12 cellular contexts compared by ENCODE assay signal in genomic region chr11:46353706-46354105, GRCh38. TPM values are rescaled to one million over a fixed set of nuclear protein-coding genes. Genes with fewer than 3 reads are reported as not detected.
DNase-seq lines count a peak whose midpoint lies in the region; ATAC-seq and TF ChIP-seq lines count a peak whose summit lies in the region.
"Had no signal": no experiment of that assay in that cellular context is flagged by ENCODE, and none has a peak within 500 bp of the region (broad histone marks: within the 10 kb centered on the region; RNA-seq: fewer than 3 reads in every experiment).

No MANE protein-coding gene starts in this region.

- peaks cover 84% of the 10 kb centered on the region for H3K4me1 Mint-ChIP-seq in activated CD8-positive, alpha-beta T cell treated with anti-CD3 and anti-CD28 coated beads for 36 hours (ENCODE audit: low read depth)

- POLR2A ChIA-PET in activated CD8-positive, alpha-beta T cell treated with anti-CD3 and anti-CD28 coated beads for 36 hours (lab: Charles Lee) = interaction anchor here (0.8 to 8.2 kb wide), 3 partner anchors 11 to 43 kb away, joined by 3 to 135 read pairs (median 4); no protein-coding TSS in a partner anchor

- H3K27ac Mint-ChIP-seq in activated CD8-positive, alpha-beta T cell treated with anti-CD3 and anti-CD28 coated beads for 36 hours = peak overlapping the region; percentile 89

- CTCF ChIA-PET in activated CD8-positive, alpha-beta T cell treated with anti-CD3 and anti-CD28 coated beads for 36 hours (lab: Charles Lee) = interaction anchor here (0.8 to 20.2 kb wide), 7 partner anchors 11 to 114 kb away, joined by 3 to 480 read pairs (median 4); partner anchors contain the start of gene CHRM4

- H3K4me1 ChIP-seq in effector memory CD4-positive, alpha-beta T cell (ENCODE audit: control insufficient read depth, insufficient read depth, low read length, poor library complexity, severe bottlenecking) = peaks cover 59% of the 10 kb centered on the region

- no peaks in the 10 kb centered on the region for H3K9me3 Mint-ChIP-seq in activated CD8-positive, alpha-beta T cell treated with anti-CD3 and anti-CD28 coated beads for 36 hours

- no peak overlapping the region for H3K4me3 ChIP-seq in HL-60 (replicated peaks; ENCODE audit: insufficient read depth, low read length)
- no peak overlapping the region for H3K4me3 ChIP-seq in effector memory CD4-positive, alpha-beta T cell (ENCODE audit: insufficient read depth, low read depth, low read length, poor library complexity, severe bottlenecking)

- H3K36me3 ChIP-seq in effector memory CD4-positive, alpha-beta T cell (ENCODE audit: control insufficient read depth, insufficient read depth, low read length) = peaks cover 12% of the 10 kb centered on the region

- H3K27me3 Mint-ChIP-seq in activated CD8-positive, alpha-beta T cell treated with anti-CD3 and anti-CD28 coated beads for 36 hours = no peaks in the 10 kb centered on the region

- no peak for TF ChIP-seq CTCF in HL-60 (IDR thresholded peaks at IDR 0.05; ENCODE audit: insufficient read depth, low read length)
- no peak for TF ChIP-seq CTCF in activated CD8-positive, alpha-beta T cell treated with anti-CD3 and anti-CD28 coated beads for 36 hours (IDR thresholded peaks at IDR 0.05)

- 0 out of 2 replicates have a peak overlapping the region, but pooled peaks have one; percentile 9 for H3K27ac ChIP-seq in HL-60 (replicated peaks)
- peak overlapping the region; percentile 63 for H3K27ac ChIP-seq in effector memory CD4-positive, alpha-beta T cell (ENCODE audit: insufficient read depth, low read length, poor library complexity, severe bottlenecking)

- peaks cover 16% of the 10 kb centered on the region for H3K36me3 Mint-ChIP-seq in activated CD8-positive, alpha-beta T cell treated with anti-CD3 and anti-CD28 coated beads for 36 hours (ENCODE audit: low read depth)

- peak; percentile 52 for ATAC-seq in activated CD8-positive, alpha-beta T cell treated with anti-CD3 and anti-CD28 coated beads for 36 hours
- ATAC-seq in GM19395 (IDR thresholded peaks at IDR 0.05; ENCODE audit: unreplicated experiment) = no peak
- no peak for ATAC-seq in GM18511 (IDR thresholded peaks at IDR 0.05; ENCODE audit: unreplicated experiment)
- ATAC-seq: sciatic nerve had no signal

- peak overlapping the region; percentile 78 for H3K4me3 Mint-ChIP-seq in activated CD8-positive, alpha-beta T cell treated with anti-CD3 and anti-CD28 coated beads for 36 hours

- intact Hi-C loops in activated CD8-positive, alpha-beta T cell treated with anti-CD3 and anti-CD28 coated beads for 36 hours (cut with micrococcal nuclease) = loop anchor here (2.0 kb wide), 1 partner anchor 15 kb away; no protein-coding TSS in a partner anchor

- H3K27me3 ChIP-seq in HL-60 (ENCODE audit: insufficient read depth, poor library complexity, severe bottlenecking) = no peaks in the 10 kb centered on the region
- no peaks in the 10 kb centered on the region for H3K27me3 ChIP-seq in effector memory CD4-positive, alpha-beta T cell (replicated peaks; ENCODE audit: control insufficient read depth, insufficient read depth, low read length, poor library complexity, severe bottlenecking)

- no peaks in the 10 kb centered on the region for H3K9me3 ChIP-seq in effector memory CD4-positive, alpha-beta T cell (ENCODE audit: control insufficient read depth, low read length)

- DNase-seq in HL-60 (ENCODE audit: low read depth in 1 of 2, low spot score in 1 of 2) (no peak), SK-N-DZ (ENCODE audit: low spot score) (no peak), putamen (ENCODE audit: low spot score) (no peak)
- DNase-seq in activated CD8-positive, alpha-beta T cell treated with anti-CD3 and anti-CD28 coated beads for 36 hours = peak; percentile 92
- no peak for DNase-seq in effector memory CD4-positive, alpha-beta T cell
- DNase-seq in stimulated activated CD8-positive, alpha-beta memory T cell treated with anti-CD3 and anti-CD28 coated beads, Interleukin-12 subunit alpha, Interleukin-12 subunit beta, amount 100 ng/mL, for 4 hours (ENCODE audit: low read depth) = peak; percentile 64
- DNase-seq: erythroblast, kidney, NCI-H1105 treated with DMSO at 0.1 percent for 48 hours had no signal

RNA-seq across cellular contexts. Expression of gene DGKZ, which starts 6.4 kb away (rescaled TPM):
- total RNA-seq in activated CD8-positive, alpha-beta T cell treated with anti-CD3 and anti-CD28 coated beads for 36 hours = 10 to 100 TPM; 94.4 to 94.9 TPM
- polyA plus RNA-seq in SK-N-DZ (2014; cell fraction: cytosol; rRNA removed) = 54.5 and 58.7 TPM in 2 replicates
- 148 and 162 TPM in 2 replicates for polyA plus RNA-seq in SK-N-DZ (2014; cell fraction: nucleus; rRNA removed)

RNA-seq across cellular contexts. Expression of gene MDK, which starts 27.8 kb away (rescaled TPM):
- total RNA-seq in activated CD8-positive, alpha-beta T cell treated with anti-CD3 and anti-CD28 coated beads for 36 hours = 1 to 10 TPM; 4.2 to 4.9 TPM
- polyA plus RNA-seq in SK-N-DZ (2014; cell fraction: cytosol; rRNA removed) = 2,839 and 3,450 TPM in 2 replicates
- polyA plus RNA-seq in SK-N-DZ (2014; cell fraction: nucleus; rRNA removed) = 2,101 and 2,397 TPM in 2 replicates

RNA-seq across cellular contexts. Expression of gene CHRM4, which starts 37.9 kb away (rescaled TPM):
- total RNA-seq in activated CD8-positive, alpha-beta T cell treated with anti-CD3 and anti-CD28 coated beads for 36 hours = not detected
- 2.3 and 4.6 TPM in 2 replicates for polyA plus RNA-seq in SK-N-DZ (2014; cell fraction: cytosol; rRNA removed)
- polyA plus RNA-seq in SK-N-DZ (2014; cell fraction: nucleus; rRNA removed) = 1.6 and 2.3 TPM in 2 replicates
- total RNA-seq: sciatic nerve had no signal

Comparison
In these comparisons a context has a peak if more than half of its experiments do, and no peak if none do; other contexts are left out.
1. DNase-seq: peak in activated CD8-positive, alpha-beta T cell treated with anti-CD3 and anti-CD28 coated beads for 36 hours (single experiment) and stimulated activated CD8-positive, alpha-beta memory T cell treated with anti-CD3 and anti-CD28 coated beads, Interleukin-12 subunit alpha, Interleukin-12 subunit beta, amount 100 ng/mL, for 4 hours (single experiment); none in HL-60 (0 of 2), effector memory CD4-positive, alpha-beta T cell (0 of 3), SK-N-DZ (single experiment) and putamen (single experiment).